Comparison of ENCODE assay signal across 1 cellular context in genomic region chr10:35781643-35782035, GRCh38.
TF ChIP-seq lines count a peak whose summit lies in the region.

No MANE protein-coding gene starts in this region.

TF ChIP-seq in GM23338, 12 proteins besides CTCF, POLR2A, EP300 and RAD21 (continued from another document):
- TF ChIP-seq ZNF462 (CRISPR knock-in tag; IDR thresholded peaks at IDR 0.05) = no peak
- TF ChIP-seq NANOG (IDR thresholded peaks at IDR 0.05; ENCODE audit: borderline replicate concordance) = no peak
- TF ChIP-seq POLR2AphosphoS5 (IDR thresholded peaks at IDR 0.05; ENCODE audit: low read depth) = no peak
- TF ChIP-seq JUNB (IDR thresholded peaks at IDR 0.05; ENCODE audit: unreplicated experiment) = no peak
- TF ChIP-seq EZH2phosphoT487 (IDR thresholded peaks at IDR 0.05; ENCODE audit: unreplicated experiment) = no peak
- TF ChIP-seq ZNF331 (CRISPR knock-in tag; IDR thresholded peaks at IDR 0.05; ENCODE audit: low read depth) = no peak
- no peak for TF ChIP-seq ZNF114 (CRISPR knock-in tag; IDR thresholded peaks at IDR 0.05)
